In genomic region chr1:100774370-100774769, GRCh38 we compare ENCODE assay signal across 31 cellular contexts. TPM values are rescaled to one million over a fixed set of nuclear protein-coding genes. Genes with fewer than 3 reads are reported as not detected.
"Had no signal": no experiment of that assay in that cellular context is flagged by ENCODE, and none has a peak within 500 bp of the region (broad histone marks: within the 10 kb centered on the region; RNA-seq: fewer than 3 reads in every experiment).

No MANE protein-coding gene starts in this region.

- H3K4me3 ChIP-seq: adrenal gland, ascending aorta, body of pancreas, breast epithelium, cardiac muscle cell, colonic mucosa had no signal

- H3K27me3 ChIP-seq: adrenal gland, ascending aorta, body of pancreas, brain microvascular endothelial cell, breast epithelium, cardiac muscle cell, colonic mucosa had no signal

- H3K4me1 ChIP-seq: adrenal gland, ascending aorta, body of pancreas, breast epithelium, colonic mucosa had no signal

- DNase-seq: activated effector memory CD4-positive, alpha-beta T cell treated with anti-CD3 and anti-CD28 coated beads, Interleukin-2, amount 50 U/mL, for 16 hours; activated effector memory CD4-positive, alpha-beta T cell treated with Interleukin-2 at 50 U/mL for 16 hours; activated gamma-delta T cell; activated gamma-delta T cell treated with Interleukin-2 at 50 U/mL for 16 hours; activated naive CD4-positive, alpha-beta T cell; activated naive CD4-positive, alpha-beta T cell treated with anti-CD3 and anti-CD28 coated beads for 36 hours; activated naive CD4-positive, alpha-beta T cell treated with anti-CD3 and anti-CD28 coated beads, Interleukin-2, amount 10 ng/mL, durations not matched to agents 7 days and 5 days; activated naive CD4-positive, alpha-beta T cell treated with anti-CD3 and anti-CD28 coated beads, Interleukin-2, amount 50 U/mL, for 16 hours; activated naive CD4-positive, alpha-beta T cell treated with Interleukin-2 at 50 U/mL for 16 hours; activated naive CD8-positive, alpha-beta T cell treated with anti-CD3 and anti-CD28 coated beads for 36 hours; activated naive CD8-positive, alpha-beta T cell treated with anti-CD3 and anti-CD28 coated beads, Interleukin-2, amount 10 ng/mL, durations not matched to agents 7 days and 5 days; activated naive CD8-positive, alpha-beta T cell treated with anti-CD3 and anti-CD28 coated beads, Interleukin-2, amount 50 U/mL, for 24 hours; activated T-cell treated with anti-CD3 and anti-CD28 coated beads, Interleukin-2, amount 50 U/mL, for 48 hours; activated T-cell treated with anti-CD3 and anti-CD28 coated beads, Interleukin-2, amount 50 U/mL, for 72 hours; adrenal gland; amniotic stem cell; amygdala; anterior cingulate cortex; aorta; body of pancreas; brain microvascular endothelial cell; caudate nucleus; central memory CD4-positive, alpha-beta T cell; cerebellar nuclear complex; colonic mucosa had no signal

- H3K36me3 ChIP-seq: adrenal gland, ascending aorta, brain microvascular endothelial cell, breast epithelium, cardiac muscle cell, colonic mucosa had no signal

- H3K9me3 ChIP-seq: adrenal gland, ascending aorta, body of pancreas, breast epithelium, colonic mucosa had no signal

- H3K27ac ChIP-seq: adrenal gland, ascending aorta, body of pancreas, brain microvascular endothelial cell, breast epithelium, cardiac muscle cell, colonic mucosa had no signal

- ATAC-seq: activated naive CD4-positive, alpha-beta T cell treated with anti-CD3 and anti-CD28 coated beads, Interleukin-2, amount 50 U/mL, for 72 hours; activated naive CD8-positive, alpha-beta T cell treated with anti-CD3 and anti-CD28 coated beads, Interleukin-2, amount 50 U/mL, for 24 hours; activated T-cell treated with anti-CD3 and anti-CD28 coated beads, Interleukin-2, amount 50 U/mL, for 72 hours; activated T-helper 17 cell treated with anti-CD3 and anti-CD28 coated beads, Interleukin-2, amount 50 U/mL, for 72 hours; body of pancreas had no signal

RNA-seq across cellular contexts. Expression of gene VCAM1, which starts 54.8 kb away (rescaled TPM):
- total RNA-seq: activated naive CD4-positive, alpha-beta T cell treated with anti-CD3 and anti-CD28 coated beads for 36 hours; activated T-helper 17 cell treated with anti-CD3 and anti-CD28 coated beads, Interleukin-2, amount 50 U/mL, for 72 hours; activated T-helper 2 cell treated with anti-CD3 and anti-CD28 coated beads, Interferon-gamma antibody, Interleukin-2, Interleukin-4, amounts not matched to agents 10 μg/mL and 5 μg/mL and 100 μg/mL, durations not matched to agents 14 hours and 24 hours and 36 hours had no signal
